Comparison of ENCODE assay signal across 32 cellular contexts in genomic region chr18:13337369-13337768, GRCh38.
"Had no signal": no experiment of that assay in that cellular context is flagged by ENCODE, and none has a peak within 500 bp of the region (broad histone marks: within the 10 kb centered on the region; RNA-seq: fewer than 3 reads in every experiment).

No MANE protein-coding gene starts in this region.

- DNase-seq: activated CD4-positive, alpha-beta memory T cell treated with anti-CD3 and anti-CD28 coated beads, Interleukin-2, amount 10 ng/mL, durations not matched to agents 7 days and 5 days; activated CD4-positive, alpha-beta T cell treated with anti-CD3 and anti-CD28 coated beads for 1 hour; activated CD4-positive, alpha-beta T cell treated with anti-CD3 and anti-CD28 coated beads for 4 hours; activated CD4-positive, alpha-beta T cell treated with anti-CD3 and anti-CD28 coated beads, Interleukin-2, amount 10 ng/mL, durations not matched to agents 7 days and 5 days; activated CD4-positive, alpha-beta T cell treated with anti-CD3 and anti-CD28 coated beads, Interleukin-2, amount 50 U/mL, for 4 hours; activated CD8-positive, alpha-beta memory T cell treated with anti-CD3 and anti-CD28 coated beads, Interleukin-2, amount 50 U/mL, for 48 hours; activated gamma-delta T cell; activated naive CD4-positive, alpha-beta T cell; activated naive CD4-positive, alpha-beta T cell treated with anti-CD3 and anti-CD28 coated beads, Interleukin-2, amount 10 ng/mL, durations not matched to agents 7 days and 5 days; activated naive CD8-positive, alpha-beta T cell treated with anti-CD3 and anti-CD28 coated beads, Interleukin-2, amount 10 ng/mL, durations not matched to agents 7 days and 5 days; activated T-cell treated with anti-CD3 and anti-CD28 coated beads for 4 hours; activated T-cell treated with anti-CD3 and anti-CD28 coated beads, Interleukin-2, amount 50 U/mL, for 24 hours; activated T-cell treated with anti-CD3 and anti-CD28 coated beads, Interleukin-2, amount 50 U/mL, for 72 hours; central memory CD4-positive, alpha-beta T cell; cerebellar nuclear complex; dorsolateral prefrontal cortex; effector memory CD4-positive, alpha-beta T cell; erythroblast; foreskin keratinocyte; gastrocnemius medialis; T-helper 2 cell had no signal

- H3K36me3 ChIP-seq: ascending aorta, breast epithelium, cardiac muscle cell, esophagus muscularis mucosa, gastrocnemius medialis had no signal

- H3K9me3 Mint-ChIP-seq: activated T-cell treated with anti-CD3 and anti-CD28 coated beads, Interleukin-2, amount 50 U/mL, for 72 hours had no signal

- H3K27me3 Mint-ChIP-seq: activated T-cell treated with anti-CD3 and anti-CD28 coated beads, Interleukin-2, amount 50 U/mL, for 24 hours; brain had no signal

- H3K27ac ChIP-seq: ascending aorta, breast epithelium, cardiac muscle cell, coronary artery, dorsolateral prefrontal cortex, esophagus muscularis mucosa, foreskin keratinocyte, gastrocnemius medialis, VCaP had no signal

- H3K4me1 ChIP-seq: breast epithelium, foreskin keratinocyte, gastrocnemius medialis had no signal

- FAIRE-seq: TTC549 had no signal

- H3K9me3 ChIP-seq: gastrocnemius medialis had no signal

- H3K4me1 Mint-ChIP-seq: activated CD4-positive, alpha-beta memory T cell treated with anti-CD3 and anti-CD28 coated beads, Interleukin-2, amount 10 ng/mL, durations not matched to agents 7 days and 5 days; activated CD4-positive, alpha-beta T cell treated with anti-CD3 and anti-CD28 coated beads, Interleukin-2, amount 10 ng/mL, durations not matched to agents 7 days and 5 days; brain had no signal

- H3K27ac Mint-ChIP-seq: activated CD4-positive, alpha-beta memory T cell treated with anti-CD3 and anti-CD28 coated beads, Interleukin-2, amount 10 ng/mL, durations not matched to agents 7 days and 5 days; activated CD4-positive, alpha-beta T cell treated with anti-CD3 and anti-CD28 coated beads, Interleukin-2, amount 10 ng/mL, durations not matched to agents 7 days and 5 days; activated naive CD4-positive, alpha-beta T cell treated with anti-CD3 and anti-CD28 coated beads, Interleukin-2, amount 10 ng/mL, durations not matched to agents 7 days and 5 days; activated naive CD4-positive, alpha-beta T cell treated with anti-CD3 and anti-CD28 coated beads, Interleukin-2, amount 50 U/mL, for 72 hours; activated naive CD8-positive, alpha-beta T cell treated with anti-CD3 and anti-CD28 coated beads, Interleukin-2, amount 10 ng/mL, durations not matched to agents 7 days and 5 days; activated T-cell treated with anti-CD3 and anti-CD28 coated beads, Interleukin-2, amount 50 U/mL, for 24 hours; activated T-cell treated with anti-CD3 and anti-CD28 coated beads, Interleukin-2, amount 50 U/mL, for 72 hours; brain; dendritic cell treated with granulocyte-macrophage colony-stimulating factor and Interleukin-4, amounts not matched to agents 40 ng/mL and 50 ng/mL, for 4 days; WTC11 had no signal

- H3K27me3 ChIP-seq: ascending aorta, breast epithelium, cardiac muscle cell, dorsolateral prefrontal cortex, esophagus muscularis mucosa, foreskin keratinocyte, gastrocnemius medialis had no signal

- H3K4me3 ChIP-seq: ascending aorta, breast epithelium, cardiac muscle cell, coronary artery, dorsolateral prefrontal cortex, esophagus muscularis mucosa, gastrocnemius medialis had no signal

- H3K4me3 Mint-ChIP-seq: activated CD4-positive, alpha-beta memory T cell treated with anti-CD3 and anti-CD28 coated beads, Interleukin-2, amount 10 ng/mL, durations not matched to agents 7 days and 5 days; activated CD4-positive, alpha-beta T cell treated with anti-CD3 and anti-CD28 coated beads, Interleukin-2, amount 10 ng/mL, durations not matched to agents 7 days and 5 days; activated naive CD4-positive, alpha-beta T cell treated with anti-CD3 and anti-CD28 coated beads, Interleukin-2, amount 10 ng/mL, durations not matched to agents 7 days and 5 days; activated naive CD8-positive, alpha-beta T cell treated with anti-CD3 and anti-CD28 coated beads, Interleukin-2, amount 10 ng/mL, durations not matched to agents 7 days and 5 days; activated T-cell treated with anti-CD3 and anti-CD28 coated beads, Interleukin-2, amount 50 U/mL, for 24 hours; activated T-cell treated with anti-CD3 and anti-CD28 coated beads, Interleukin-2, amount 50 U/mL, for 72 hours; brain; dendritic cell treated with granulocyte-macrophage colony-stimulating factor and Interleukin-4, amounts not matched to agents 40 ng/mL and 50 ng/mL, for 4 days; WTC11 had no signal
